In genomic region chr5:131163315-131164119, GRCh38 we compare ENCODE assay signal across 8 cellular contexts. TPM values are rescaled to one million over a fixed set of nuclear protein-coding genes. Genes with fewer than 3 reads are reported as not detected.
DNase-seq lines count a peak whose midpoint lies in the region; ATAC-seq, FAIRE-seq and TF ChIP-seq lines count a peak whose summit lies in the region.

No MANE protein-coding gene starts in this region.

- no peak for TF ChIP-seq POLR2A in endothelial cell of umbilical vein (IDR thresholded peaks at IDR 0.05; ENCODE audit: low read depth, low read length)

- ATAC-seq in RWPE2 (ENCODE audit: low read depth) (no peak), GM18861 (IDR thresholded peaks at IDR 0.05; ENCODE audit: unreplicated experiment) (no peak)

- CTCF ChIA-PET in endothelial cell of umbilical vein (lab: Charles Lee), result interaction anchor here (1.8 to 2.4 kb wide), 3 partner anchors 101 to 255 kb away, joined by 5 to 9 read pairs (median 6); partner anchors contain the start of gene CDC42SE2

- no peaks in the 10 kb centered on the region for H3K9me3 Mint-ChIP-seq in activated naive CD4-positive, alpha-beta T cell treated with anti-CD3 and anti-CD28 coated beads, Interleukin-2, amount 50 U/mL, for 24 hours

- H3K9ac ChIP-seq in endothelial cell of umbilical vein (replicated peaks; ENCODE audit: extremely low read depth, insufficient read depth, low read length), result peak overlapping the region; percentile 100

- peak overlapping the region; percentile 98 for H3K27ac Mint-ChIP-seq in activated naive CD4-positive, alpha-beta T cell treated with anti-CD3 and anti-CD28 coated beads, Interleukin-2, amount 50 U/mL, for 24 hours

- POLR2A ChIA-PET in endothelial cell of umbilical vein (lab: Charles Lee), result interaction anchor here (1.1 kb wide), 1 partner anchor 101 kb away, joined by 3 read pairs; the partner anchor contains the start of gene CDC42SE2

- H3K79me2 ChIP-seq in endothelial cell of umbilical vein (ENCODE audit: control insufficient read depth, insufficient read depth, low read length), result peaks cover 47% of the 10 kb centered on the region

- no peaks in the 10 kb centered on the region for H4K20me1 ChIP-seq in endothelial cell of umbilical vein (replicated peaks; ENCODE audit: control insufficient read depth, extremely low read depth, insufficient read depth, low read length)

- H3K27ac ChIP-seq in RWPE2 (ENCODE audit: poor library complexity, severe bottlenecking) (peak overlapping the region; percentile 78), endothelial cell of umbilical vein (ENCODE audit: insufficient read depth, low read depth, low read length) (peak overlapping the region; percentile 95)

- no peak for FAIRE-seq in endothelial cell of umbilical vein (lab: Jason Lieb, UNC)

- H3K27me3 ChIP-seq in RWPE2 (ENCODE audit: insufficient read depth, poor library complexity, severe bottlenecking), result no peaks in the 10 kb centered on the region
- no peaks in the 10 kb centered on the region for H3K27me3 ChIP-seq in endothelial cell of umbilical vein (ENCODE audit: control insufficient read depth in 2 of 2, insufficient read depth in 2 of 2, low read length in 2 of 2)
- no peaks in the 10 kb centered on the region for H3K27me3 ChIP-seq in neuron (ENCODE audit: insufficient read depth, low read length)

- TSS peak; percentile 38 for BruUV-seq in endothelial cell of umbilical vein (replicated peaks; lab: Mats Ljungman, UMichigan)

- no peak for TF ChIP-seq CTCF in RWPE2 (IDR thresholded peaks at IDR 0.05; ENCODE audit: poor library complexity, severe bottlenecking)
- TF ChIP-seq CTCF in endothelial cell of umbilical vein (IDR thresholded peaks at IDR 0.05; ENCODE audit: extremely low read depth in 1 of 2, insufficient read depth in 1 of 2, low read depth in 1 of 2, low read length in 2 of 2), result no peak

- dilution Hi-C loops in endothelial cell of umbilical vein (cut with MboI; ENCODE audit: extremely low pct_ligation_motif_present, low sequenced_read_pairs), result no loop called here

- no peaks in the 10 kb centered on the region for H3K9me1 ChIP-seq in endothelial cell of umbilical vein (replicated peaks; ENCODE audit: control insufficient read depth, extremely low read depth, insufficient read depth, low read length)

- peaks cover 53% of the 10 kb centered on the region for H3K36me3 ChIP-seq in RWPE2 (ENCODE audit: low read depth)
- peaks cover 6 to 25% of the 10 kb centered on the region in 2 experiments for H3K36me3 ChIP-seq in endothelial cell of umbilical vein (ENCODE audit: control insufficient read depth in 2 of 2, extremely low read depth in 1 of 2, insufficient read depth in 2 of 2, low read length in 2 of 2)
- H3K36me3 ChIP-seq in neuron (ENCODE audit: insufficient read depth, low read length), result peaks cover 41% of the 10 kb centered on the region

- no peak for DNase-seq in activated naive CD4-positive, alpha-beta T cell treated with Interleukin-2 at 50 U/mL for 16 hours
- no peak for DNase-seq in RWPE2 (ENCODE audit: low spot score)
- peak; percentile 41 for DNase-seq in endothelial cell of umbilical vein (ENCODE audit: low read depth, low spot score)
- DNase-seq in NCI-H2196 treated with DMSO at 0.1 percent for 48 hours (lab: John Stamatoyannopoulos, UW; ENCODE audit: unreplicated experiment), result no peak
- DNase-seq in mucosa of gallbladder (ENCODE audit: low spot score), result no peak

- intact Hi-C loops in endothelial cell of umbilical vein (cut with micrococcal nuclease), result loop anchor here (1.0 to 5.0 kb wide), 3 partner anchors 101 to 634 kb away; partner anchors contain the start of genes CDC42SE2 and FNIP1

- peaks cover 27% of the 10 kb centered on the region for H3K36me3 Mint-ChIP-seq in activated naive CD4-positive, alpha-beta T cell treated with anti-CD3 and anti-CD28 coated beads, Interleukin-2, amount 50 U/mL, for 24 hours

- H3K9me3 ChIP-seq in RWPE2 (ENCODE audit: severe bottlenecking), result no peaks in the 10 kb centered on the region
- no peaks in the 10 kb centered on the region for H3K9me3 ChIP-seq in endothelial cell of umbilical vein (replicated peaks; ENCODE audit: control insufficient read depth, insufficient read depth, low read length)
- no peaks in the 10 kb centered on the region for H3K9me3 ChIP-seq in neuron (ENCODE audit: low read length)

- peaks cover 54% of the 10 kb centered on the region for H3K4me1 Mint-ChIP-seq in activated naive CD4-positive, alpha-beta T cell treated with anti-CD3 and anti-CD28 coated beads, Interleukin-2, amount 50 U/mL, for 24 hours

- no peak overlapping the region for H2AFZ ChIP-seq in endothelial cell of umbilical vein (ENCODE audit: low read depth, low read length)
- H2AFZ ChIP-seq in neuron (ENCODE audit: low read depth, low read length), result no peak overlapping the region

- H3K4me3 ChIP-seq in RWPE2 (ENCODE audit: severe bottlenecking), result peak overlapping the region; percentile 74
- H3K4me3 ChIP-seq in endothelial cell of umbilical vein (replicated peaks in 1 of 3; ENCODE audit: insufficient read depth in 1 of 3, low read depth in 1 of 3, low read length in 3 of 3), result peak overlapping the region; percentile 79 to 100 (median 99)
- peak overlapping the region; percentile 94 for H3K4me3 ChIP-seq in neuron (ENCODE audit: low read length)

- peak overlapping the region; percentile 98 for H3K4me3 Mint-ChIP-seq in activated naive CD4-positive, alpha-beta T cell treated with anti-CD3 and anti-CD28 coated beads, Interleukin-2, amount 50 U/mL, for 24 hours

- H3K4me2 ChIP-seq in endothelial cell of umbilical vein (ENCODE audit: insufficient read depth, low read length), result peak overlapping the region; percentile 98

- no peaks in the 10 kb centered on the region for H3K27me3 Mint-ChIP-seq in activated naive CD4-positive, alpha-beta T cell treated with anti-CD3 and anti-CD28 coated beads, Interleukin-2, amount 50 U/mL, for 24 hours

- H3K4me1 ChIP-seq in RWPE2 (ENCODE audit: insufficient read depth, poor library complexity, severe bottlenecking) (peaks cover 5% of the 10 kb centered on the region), endothelial cell of umbilical vein (ENCODE audit: control insufficient read depth, extremely low read depth, insufficient read depth, low read length) (peaks cover 7% of the 10 kb centered on the region), neuron (ENCODE audit: insufficient read depth, low read length) (peaks cover 10% of the 10 kb centered on the region)

TF ChIP-seq in endothelial cell of umbilical vein, 7 proteins besides CTCF, POLR2A, EP300 and RAD21:
- TF ChIP-seq EZH2 (IDR thresholded peaks at IDR 0.05; ENCODE audit: borderline replicate concordance, low read depth, low read length, severe bottlenecking) (no peak), GATA2 (IDR thresholded peaks at IDR 0.05; ENCODE audit: insufficient read depth, insufficient read length, low read depth, low read length) (peak; percentile 25)

RNA-seq across cellular contexts. Expression of gene HINT1, which starts 1.5 kb away (rescaled TPM):
- total RNA-seq in endothelial cell of umbilical vein, result 217 and 221 TPM in 2 replicates
- 350 and 423 TPM in 2 replicates for polyA plus RNA-seq in endothelial cell of umbilical vein
- 546 and 586 TPM in 2 replicates for polyA plus RNA-seq in endothelial cell of umbilical vein (2011; cell fraction: cytosol; rRNA removed)
- 204 and 220 TPM in 2 replicates for polyA plus RNA-seq in endothelial cell of umbilical vein (2011; cell fraction: nucleus; rRNA removed)
- polyA plus RNA-seq in endothelial cell of umbilical vein (2012), result 325 and 426 TPM in 2 replicates
- 127 and 129 TPM in 2 replicates for polyA minus RNA-seq in endothelial cell of umbilical vein
- 107 TPM for polyA minus RNA-seq in endothelial cell of umbilical vein (2011; cell fraction: cytosol; rRNA and poly(A)+ RNA removed)
- polyA minus RNA-seq in endothelial cell of umbilical vein (2011; cell fraction: nucleus; rRNA and poly(A)+ RNA removed), result 62.2 and 64.5 TPM in 2 replicates
- 152 TPM for total RNA-seq in mucosa of gallbladder

RNA-seq across cellular contexts. Expression of gene LYRM7, which starts 7.2 kb away (rescaled TPM):
- total RNA-seq in endothelial cell of umbilical vein (5.5 and 7.5 TPM in 2 replicates), mucosa of gallbladder (7.5 TPM)
- 0.88 and 1.1 TPM in 2 replicates for polyA plus RNA-seq in endothelial cell of umbilical vein
- polyA plus RNA-seq in endothelial cell of umbilical vein (2011; cell fraction: cytosol; rRNA removed), result 1.4 and 2.2 TPM in 2 replicates
- polyA plus RNA-seq in endothelial cell of umbilical vein (2011; cell fraction: nucleus; rRNA removed), result 0.81 and 1.4 TPM in 2 replicates
- 2.3 and 6.9 TPM in 2 replicates for polyA plus RNA-seq in endothelial cell of umbilical vein (2012)
- 0.87 and 1.2 TPM in 2 replicates for polyA minus RNA-seq in endothelial cell of umbilical vein
- 3.4 TPM for polyA minus RNA-seq in endothelial cell of umbilical vein (2011; cell fraction: cytosol; rRNA and poly(A)+ RNA removed)
- 0.43 and 0.87 TPM in 2 replicates for polyA minus RNA-seq in endothelial cell of umbilical vein (2011; cell fraction: nucleus; rRNA and poly(A)+ RNA removed)
